Comparison of ENCODE assay signal across 23 cellular contexts in the genomic region with DNA sequence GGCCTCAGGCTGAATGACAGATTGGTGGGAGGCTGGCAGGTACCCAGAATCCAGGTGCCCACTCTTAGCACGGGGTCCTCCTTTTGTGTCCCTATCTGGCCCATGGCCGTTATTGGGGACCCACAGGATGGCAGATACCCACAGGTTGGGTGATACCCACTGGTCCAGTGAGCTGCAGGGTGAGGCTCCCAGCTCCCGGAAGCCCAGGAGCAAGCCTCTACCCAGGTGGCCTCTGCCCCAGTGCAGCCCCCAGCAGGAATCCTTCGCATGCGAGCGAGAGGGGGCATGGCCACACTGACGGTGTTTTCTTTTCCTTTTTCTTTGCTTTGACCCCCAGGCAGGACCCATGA.
DNase-seq lines count a peak whose midpoint lies in the region; ATAC-seq and TF ChIP-seq lines count a peak whose summit lies in the region.
"Had no signal": no experiment of that assay in that cellular context is flagged by ENCODE, and none has a peak within 500 bp of the region (broad histone marks: within the 10 kb centered on the region; RNA-seq: fewer than 3 reads in every experiment).

No MANE protein-coding gene starts in this region.

- intact Hi-C loops in activated CD4-positive, alpha-beta T cell treated with anti-CD3 and anti-CD28 coated beads for 36 hours (cut with DNase I, micrococcal nuclease): no loop called here
- intact Hi-C loops in lower lobe of right lung (cut with DNase I): no loop called here

- H3K36me3 Mint-ChIP-seq in activated CD4-positive, alpha-beta T cell treated with anti-CD3 and anti-CD28 coated beads for 36 hours (ENCODE audit: low read depth): no peaks in the 10 kb centered on the region
- H3K36me3 Mint-ChIP-seq: CD8-positive, alpha-beta T cell had no signal

- H3K27me3 Mint-ChIP-seq in activated CD4-positive, alpha-beta T cell treated with anti-CD3 and anti-CD28 coated beads for 36 hours: no peaks in the 10 kb centered on the region
- H3K27me3 Mint-ChIP-seq: B cell had no signal

- no peak overlapping the region for H3K4me3 Mint-ChIP-seq in activated CD4-positive, alpha-beta T cell treated with anti-CD3 and anti-CD28 coated beads for 36 hours
- H3K4me3 Mint-ChIP-seq: B cell; CD8-positive, alpha-beta T cell had no signal

- H3K4me3 ChIP-seq in coronary artery: no peak overlapping the region
- no peak overlapping the region for H3K4me3 ChIP-seq in neuronal stem cell (ENCODE audit: low read length in 2 of 2)
- H3K4me3 ChIP-seq in lower lobe of right lung: no peak overlapping the region
- H3K4me3 ChIP-seq: K562 had no signal

- H2BK15ac ChIP-seq in neuronal stem cell (ENCODE audit: low read length): no peak overlapping the region

- no peak overlapping the region for H2BK12ac ChIP-seq in neuronal stem cell (ENCODE audit: low read length)

- no peak for TF ChIP-seq CTCF in coronary artery (IDR thresholded peaks at IDR 0.05)
- no peak for TF ChIP-seq CTCF in lower lobe of right lung (IDR thresholded peaks at IDR 0.05)

- no peak overlapping the region for H2BK5ac ChIP-seq in neuronal stem cell (ENCODE audit: low read length)

- no peak overlapping the region for H3K9ac ChIP-seq in neuronal stem cell (ENCODE audit: low read depth, low read length, poor library complexity)
- H3K9ac ChIP-seq: SK-N-SH had no signal

- H3K27me3 ChIP-seq in neuronal stem cell (ENCODE audit: control insufficient read depth in 3 of 3, insufficient read depth in 3 of 3, low read depth in 1 of 3, low read length in 3 of 3) (no peaks in the 10 kb centered on the region), lower lobe of right lung (ENCODE audit: low read depth) (no peaks in the 10 kb centered on the region)

- no peak overlapping the region for H4K91ac ChIP-seq in neuronal stem cell (ENCODE audit: low read depth, low read length, poor library complexity)

- H3K23ac ChIP-seq in neuronal stem cell (ENCODE audit: low read depth, low read length, poor library complexity): no peak overlapping the region

- peak overlapping the region; percentile 59 for H3K18ac ChIP-seq in neuronal stem cell (ENCODE audit: low read length)

- no peak overlapping the region for H4K8ac ChIP-seq in neuronal stem cell (ENCODE audit: low read depth, low read length)

- no peak for ATAC-seq in activated CD4-positive, alpha-beta T cell treated with anti-CD3 and anti-CD28 coated beads for 36 hours
- no peak for ATAC-seq in lower lobe of right lung
- ATAC-seq: CD8-positive, alpha-beta T cell; K562; PC-3 had no signal

- no peak overlapping the region for H3K4ac ChIP-seq in neuronal stem cell (ENCODE audit: low read length)

- DNase-seq in coronary artery (ENCODE audit: low spot score) (peak; percentile 38), iPS-NIHi11 (ENCODE audit: low spot score) (peak; percentile 13), neuronal stem cell (ENCODE audit: low spot score) (no peak), NCI-H2081 treated with DMSO at 0.1 percent for 48 hours (lab: John Stamatoyannopoulos, UW) (no peak), NCI-H1694 (lab: John Stamatoyannopoulos, UW) (no peak), lower lobe of right lung (no peak)
- no peak for DNase-seq in activated CD4-positive, alpha-beta T cell treated with anti-CD3 and anti-CD28 coated beads for 36 hours
- DNase-seq: CD8-positive, alpha-beta T cell; GOT3; HCEC 1CT; Kasumi-1; NCI-H1092 treated with DMSO at 0.1 percent for 48 hours; NCI-H1436; NCI-H187 treated with DMSO at 0.1 percent for 48 hours; NCI-H2107; NCI-H524; NCI-H748 treated with DMSO at 0.1 percent for 48 hours; PC-3; SK-N-SH had no signal

- peaks cover 0 to 8% of the 10 kb centered on the region in 2 donors for H3K4me1 ChIP-seq in neuronal stem cell (ENCODE audit: control insufficient read depth in 2 of 2, insufficient read depth in 1 of 2, low read depth in 1 of 2, low read length in 2 of 2)
- H3K4me1 ChIP-seq in lower lobe of right lung: no peaks in the 10 kb centered on the region
- H3K4me1 ChIP-seq: Caco-2 had no signal

- WGBS in neuronal stem cell (ENCODE audit: extremely low coverage in 2 of 2, insufficient read length in 2 of 2, insufficient replicate concordance in 1 of 2), 2 donors: no CpG with 5 or more reads among the region's 7 CpGs

- peak overlapping the region; percentile 26 for H3K14ac ChIP-seq in neuronal stem cell (ENCODE audit: low read length)

- no peak overlapping the region for H3K4me2 ChIP-seq in neuronal stem cell (ENCODE audit: insufficient read depth, low read length, poor library complexity, severe bottlenecking)
- H3K4me2 ChIP-seq: SK-N-SH had no signal

- H3K36me3 ChIP-seq in neuronal stem cell (replicated peaks in 1 of 2; ENCODE audit: control insufficient read depth in 2 of 2, insufficient read depth in 2 of 2, low read length in 2 of 2) (peaks cover 39 to 95% of the 10 kb centered on the region in 2 donors), lower lobe of right lung (no peaks in the 10 kb centered on the region)

- no peak overlapping the region for H2AFZ ChIP-seq in neuronal stem cell (ENCODE audit: low read length)

- POLR2A ChIA-PET in activated CD4-positive, alpha-beta T cell treated with anti-CD3 and anti-CD28 coated beads for 36 hours (lab: Charles Lee): no interaction called here

- no peaks in the 10 kb centered on the region for H3K9me3 Mint-ChIP-seq in activated CD4-positive, alpha-beta T cell treated with anti-CD3 and anti-CD28 coated beads for 36 hours (ENCODE audit: low read depth)
- H3K9me3 Mint-ChIP-seq: CD8-positive, alpha-beta T cell had no signal

- H3K27ac ChIP-seq in coronary artery: no peak overlapping the region
- H3K27ac ChIP-seq in neuronal stem cell (replicated peaks; ENCODE audit: low read length): no peak overlapping the region
- no peak overlapping the region for H3K27ac ChIP-seq in lower lobe of right lung
- H3K27ac ChIP-seq: C4-2B had no signal

- no peaks in the 10 kb centered on the region for H3K4me1 Mint-ChIP-seq in activated CD4-positive, alpha-beta T cell treated with anti-CD3 and anti-CD28 coated beads for 36 hours
- H3K4me1 Mint-ChIP-seq: B cell had no signal

- H3K79me1 ChIP-seq in neuronal stem cell (ENCODE audit: low read depth, low read length): peaks cover 2% of the 10 kb centered on the region

- H2AK5ac ChIP-seq in neuronal stem cell (ENCODE audit: low read depth, low read length): no peak overlapping the region

- CTCF ChIA-PET in activated CD4-positive, alpha-beta T cell treated with anti-CD3 and anti-CD28 coated beads for 36 hours (lab: Charles Lee): no interaction called here

- H3K27ac Mint-ChIP-seq in activated CD4-positive, alpha-beta T cell treated with anti-CD3 and anti-CD28 coated beads for 36 hours: no peak overlapping the region
- H3K27ac Mint-ChIP-seq: B cell; CD8-positive, alpha-beta T cell had no signal

- H2BK120ac ChIP-seq in neuronal stem cell (ENCODE audit: low read depth, low read length): no peak overlapping the region

- no peaks in the 10 kb centered on the region for H3K9me3 ChIP-seq in neuronal stem cell (replicated peaks in 1 of 2; ENCODE audit: control insufficient read depth in 2 of 2, insufficient read depth in 1 of 2, low read depth in 1 of 2, low read length in 2 of 2)
- H3K9me3 ChIP-seq in lower lobe of right lung: no peaks in the 10 kb centered on the region
- H3K9me3 ChIP-seq: Caco-2, SK-N-SH had no signal

Comparison
In these comparisons a context has a peak if more than half of its experiments do, and no peak if none do; other contexts are left out.
1. DNase-seq: peak in coronary artery (single experiment) and iPS-NIHi11 (single experiment); none in neuronal stem cell (single experiment), NCI-H2081 treated with DMSO at 0.1 percent for 48 hours (single experiment), NCI-H1694 (single experiment), activated CD4-positive, alpha-beta T cell treated with anti-CD3 and anti-CD28 coated beads for 36 hours (single experiment) and lower lobe of right lung (single experiment).